8 cellular contexts compared by ENCODE assay signal in the genomic region with DNA sequence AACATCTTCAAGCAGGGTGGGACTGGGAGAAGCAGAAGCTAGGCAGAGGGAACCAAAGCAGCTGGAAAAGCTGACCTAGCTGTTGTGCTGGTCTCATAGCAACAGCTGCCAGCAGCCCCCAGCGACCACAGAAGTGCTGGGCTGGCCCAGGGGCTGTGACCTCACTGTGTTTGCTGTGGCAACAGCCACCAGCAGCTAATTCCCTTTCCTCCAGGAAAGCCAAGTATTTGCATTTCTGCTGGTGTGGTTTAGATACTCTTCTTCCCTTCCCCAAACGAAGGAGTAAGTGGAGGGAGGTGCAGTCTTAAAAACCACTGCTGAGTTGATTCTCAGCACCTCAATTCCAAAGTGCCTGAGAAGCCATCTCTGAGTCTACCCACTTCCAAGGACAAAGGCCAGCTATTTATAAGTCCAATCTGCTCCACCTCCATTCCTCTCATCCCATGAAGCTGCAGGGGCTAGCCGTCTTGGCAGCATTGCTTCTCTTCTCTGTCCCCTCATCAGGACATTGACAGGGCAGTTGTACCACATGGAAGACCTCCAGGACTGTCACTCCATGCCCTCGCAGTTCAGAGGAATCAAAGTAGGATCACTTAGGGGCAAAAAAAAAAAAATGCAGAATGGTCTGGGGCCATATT. TPM values are rescaled to one million over a fixed set of nuclear protein-coding genes. Genes with fewer than 3 reads are reported as not detected.
A peak's percentile ranks its signal among the peaks of the same experiment; 100 is the strongest.
DNase-seq lines count a peak whose midpoint lies in the region; ATAC-seq and TF ChIP-seq lines count a peak whose summit lies in the region.

No MANE protein-coding gene starts in this region.

- peak overlapping the region; percentile 20; the same call in 1 of the 2 replicates for H3K9ac ChIP-seq in OCI-LY1 (ENCODE audit: low read length)

- H4K20me1 ChIP-seq in OCI-LY1 (ENCODE audit: insufficient read depth, low read length) = no peaks in the 10 kb centered on the region

- DNase-seq in breast epithelium (ENCODE audit: low spot score in 2 of 2) (peak; percentile 80 to 84), MCF 10A (ENCODE audit: unreplicated experiment) (no peak), dedifferentiated amniotic fluid mesenchymal stem cell (ENCODE audit: extremely low spot score) (peak; percentile 49), upper lobe of left lung (peak; percentile 84)

- H3K4me1 Mint-ChIP-seq in MCF 10A (ENCODE audit: insufficient read depth, unreplicated experiment) = no peaks in the 10 kb centered on the region

- no peaks in the 10 kb centered on the region for H3F3A ChIP-seq in OCI-LY1 (ENCODE audit: insufficient read depth, low read length)

- H3K4me3 Mint-ChIP-seq in MCF 10A (ENCODE audit: unreplicated experiment) = no peak overlapping the region

- no peaks in the 10 kb centered on the region for H3K9me3 Mint-ChIP-seq in MCF 10A (ENCODE audit: unreplicated experiment)

- peaks cover 92% of the 10 kb centered on the region for H3K36me3 Mint-ChIP-seq in MCF 10A (ENCODE audit: insufficient read depth, unreplicated experiment)

- peak; percentile 91 for ATAC-seq in upper lobe of left lung (ENCODE audit: low FRiP score in 2 of 2)
- no peak for ATAC-seq in HG03432 (IDR thresholded peaks at IDR 0.05; ENCODE audit: unreplicated experiment)
- no peak for ATAC-seq in HG03039 (IDR thresholded peaks at IDR 0.05; ENCODE audit: unreplicated experiment)

- TF ChIP-seq CTCF in breast epithelium (IDR thresholded peaks at IDR 0.05) (no peak), MCF 10A (IDR thresholded peaks at IDR 0.05; ENCODE audit: unreplicated experiment) (no peak), OCI-LY1 (IDR thresholded peaks at IDR 0.05; ENCODE audit: low read length) (no peak), upper lobe of left lung (IDR thresholded peaks at IDR 0.05) (no peak)

- H3K9me3 ChIP-seq in breast epithelium (no peaks in the 10 kb centered on the region), OCI-LY1 (ENCODE audit: low read length) (no peaks in the 10 kb centered on the region), mesodermal cell (ENCODE audit: control insufficient read depth, low read length) (no peaks in the 10 kb centered on the region), upper lobe of left lung (no peaks in the 10 kb centered on the region)

- no peak overlapping the region for H2AFZ ChIP-seq in OCI-LY1 (ENCODE audit: low read length)

- H3K9me2 ChIP-seq in OCI-LY1 (ENCODE audit: low read depth, low read length) = no peaks in the 10 kb centered on the region

- peak overlapping the region in 1 of 3 donors; percentile 11 for H3K4me3 ChIP-seq in breast epithelium
- H3K4me3 ChIP-seq in OCI-LY1 (ENCODE audit: low read depth, low read length, poor library complexity, severe bottlenecking) = no peak overlapping the region
- H3K4me3 ChIP-seq in mesodermal cell (ENCODE audit: extremely low read depth, insufficient read depth, low read length, poor library complexity, severe bottlenecking) = no peak overlapping the region
- no peak overlapping the region for H3K4me3 ChIP-seq in upper lobe of left lung

- H3K36me3 ChIP-seq in breast epithelium (peaks cover 13% of the 10 kb centered on the region), OCI-LY1 (ENCODE audit: insufficient read depth, low read length) (peaks cover 100% of the 10 kb centered on the region), mesodermal cell (ENCODE audit: control insufficient read depth, insufficient read depth, low read length) (peaks cover 100% of the 10 kb centered on the region), upper lobe of left lung (peaks cover 17 to 98% (median 64%) of the 10 kb centered on the region in 4 donors)

- peak in 2 of 4 donors; percentile 9 to 35 for TF ChIP-seq EP300 in upper lobe of left lung (IDR thresholded peaks at IDR 0.05)

- intact Hi-C loops in breast epithelium (cut with DNase I; ENCODE audit: low total_unique reads) = no loop called here
- intact Hi-C loops in MCF 10A (cut with micrococcal nuclease) = no loop called here

- POLR2A ChIA-PET in MCF 10A (lab: Yijun Ruan, JAX) = interaction anchor here (0.6 to 1.4 kb wide), 3 partner anchors 11 to 47 kb away, joined by 3 to 4 read pairs (median 3); no protein-coding TSS in a partner anchor

- WGBS in mesodermal cell (ENCODE audit: insufficient coverage in 2 of 2), 2 experiments = 81 to 88% methylated on average over 1 to 2 of the region's 4 CpGs
- 22 to 28% methylated on average over 4 of the region's 4 CpGs for WGBS in upper lobe of left lung, 2 donors

- TF ChIP-seq POLR2A in breast epithelium (IDR thresholded peaks at IDR 0.05) (no peak), upper lobe of left lung (IDR thresholded peaks at IDR 0.05) (peak in 2 of 4 donors; percentile 38 to 74)

- H3K4me1 ChIP-seq in breast epithelium = peaks cover 34 to 43% of the 10 kb centered on the region in 2 donors
- H3K4me1 ChIP-seq in OCI-LY1 (ENCODE audit: insufficient read depth, low read length, severe bottlenecking) = peaks cover 54% of the 10 kb centered on the region
- H3K4me1 ChIP-seq in mesodermal cell (ENCODE audit: control insufficient read depth, insufficient read depth, low read length, poor library complexity, severe bottlenecking) = peaks cover 14% of the 10 kb centered on the region
- H3K4me1 ChIP-seq in upper lobe of left lung = peaks cover 41 to 67% (median 53%) of the 10 kb centered on the region in 4 donors

- CTCF ChIA-PET in MCF 10A (lab: Yijun Ruan, JAX) = interaction anchor here (0.6 to 3.8 kb wide), 4 partner anchors 10 to 947 kb away, joined by 3 to 25 read pairs (median 4); no protein-coding TSS in a partner anchor

- no peak overlapping the region for H3K27ac Mint-ChIP-seq in MCF 10A (ENCODE audit: low read depth, unreplicated experiment)

- H3K27ac ChIP-seq in breast epithelium (peak overlapping the region; percentile 89 to 95), OCI-LY1 (ENCODE audit: low read depth, low read length, poor library complexity, severe bottlenecking) (peak overlapping the region; percentile 69), mesodermal cell (ENCODE audit: low read depth, low read length, severe bottlenecking) (peak overlapping the region; percentile 91), upper lobe of left lung (peak overlapping the region; percentile 79 to 86 (median 83))

- no peak overlapping the region for H3K4me2 ChIP-seq in OCI-LY1 (ENCODE audit: low read length)

- no TSS peak for BruUV-seq in MCF 10A (replicated peaks; lab: Mats Ljungman, UMichigan)

- no peaks in the 10 kb centered on the region for H3K79me2 ChIP-seq in OCI-LY1 (ENCODE audit: insufficient read depth, low read length)

- H3K27me3 Mint-ChIP-seq in MCF 10A (ENCODE audit: insufficient read depth, unreplicated experiment) = no peaks in the 10 kb centered on the region

- no peaks in the 10 kb centered on the region for H3K27me3 ChIP-seq in breast epithelium
- H3K27me3 ChIP-seq in OCI-LY1 (ENCODE audit: insufficient read depth, low read length) = no peaks in the 10 kb centered on the region
- H3K27me3 ChIP-seq in upper lobe of left lung = no peaks in the 10 kb centered on the region

RNA-seq across cellular contexts. Expression of a gene that starts 11.5 kb away (rescaled TPM):
- total RNA-seq in breast epithelium = 10 to 100 TPM; 15.4 to 15.7 (median 15.4) TPM
- 25.0 and 28.5 TPM in 2 replicates for total RNA-seq in MCF 10A (2022)
- polyA plus RNA-seq in mesodermal cell (2013, experiment 1 of 2) = 14.6 TPM
- polyA plus RNA-seq in mesodermal cell (2013, experiment 2 of 2) = 13.1 TPM
- 10 to 100 TPM; 22.0 to 36.7 (median 27.0) TPM for total RNA-seq in upper lobe of left lung

RNA-seq across cellular contexts. Expression of a gene that starts 34.3 kb away (rescaled TPM):
- total RNA-seq in breast epithelium (100 to 1,000 TPM; 116 to 146 (median 125) TPM), MCF 10A (2022) (179 and 204 TPM in 2 replicates), upper lobe of left lung (100 to 1,000 TPM; 152 to 351 (median 211) TPM)
- polyA plus RNA-seq in mesodermal cell (2013, experiment 1 of 2) = 214 TPM
- polyA plus RNA-seq in mesodermal cell (2013, experiment 2 of 2) = 198 TPM

RNA-seq across cellular contexts. Expression of a gene that starts 55.3 kb away (rescaled TPM):
- total RNA-seq in breast epithelium (10 to 100 TPM; 12.0 to 21.4 (median 13.4) TPM), MCF 10A (2022) (27.8 and 33.7 TPM in 2 replicates), upper lobe of left lung (100 to 1,000 TPM in 2 of 6 donors, 10 to 100 TPM in 4; 28.5 to 138 (median 76.8) TPM)
- polyA plus RNA-seq in mesodermal cell (2013, experiment 1 of 2) = 344 TPM
- 264 TPM for polyA plus RNA-seq in mesodermal cell (2013, experiment 2 of 2)

Comparison
In these comparisons a context has a peak if more than half of its experiments do, and no peak if none do; other contexts are left out.
1. ATAC-seq: peak in upper lobe of left lung (2 of 2); none in HG03432 (single experiment) and HG03039 (single experiment).
2. Peak in every context shown above with its lines, with median percentiles within 50 percentile points of each other: H3K27ac ChIP-seq.